1 cellular context compared by ENCODE assay signal in the genomic region with DNA sequence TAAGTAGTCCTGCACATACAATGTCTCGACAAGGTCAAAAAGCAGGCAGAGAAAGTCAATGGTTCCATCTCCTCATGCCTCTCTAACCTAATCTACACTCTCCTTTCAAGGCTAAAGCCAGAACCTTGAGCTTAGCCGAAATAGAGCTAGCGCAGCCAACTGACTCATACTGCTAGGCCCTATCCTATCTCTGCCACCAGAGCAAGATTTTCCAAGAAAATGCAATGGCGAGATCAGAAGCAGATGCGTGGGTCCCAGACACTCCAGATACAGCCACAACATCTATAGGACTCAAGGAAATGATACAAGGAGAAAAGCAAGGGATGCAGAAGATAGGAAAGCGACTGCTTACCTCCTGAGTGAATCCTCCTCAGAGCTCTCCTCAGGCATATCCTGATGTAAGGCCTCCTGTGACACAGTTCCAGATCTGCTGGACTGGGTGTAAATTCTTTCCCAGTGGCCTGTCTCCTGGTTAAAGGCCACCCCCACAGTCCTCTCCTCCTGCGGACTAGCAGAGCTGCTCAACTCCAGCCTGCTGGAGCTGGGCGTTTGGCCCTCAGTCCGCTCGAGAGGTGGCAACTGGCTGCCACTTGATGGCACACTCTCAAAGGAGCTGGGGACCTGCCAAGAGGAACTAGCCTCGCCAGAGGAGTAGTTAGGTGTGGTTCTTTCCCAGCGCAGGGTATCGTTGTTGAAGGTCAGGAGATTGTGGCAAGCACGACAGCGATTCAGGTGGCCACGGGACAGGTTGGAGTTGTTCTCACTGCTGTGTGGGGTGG.
TF ChIP-seq lines count a peak whose summit lies in the region.

No MANE protein-coding gene starts in this region.

TF ChIP-seq in K562, 482 proteins besides CTCF, POLR2A, EP300 and RAD21 (continued from another document and continues in another):
- TF ChIP-seq, protein P1, sequence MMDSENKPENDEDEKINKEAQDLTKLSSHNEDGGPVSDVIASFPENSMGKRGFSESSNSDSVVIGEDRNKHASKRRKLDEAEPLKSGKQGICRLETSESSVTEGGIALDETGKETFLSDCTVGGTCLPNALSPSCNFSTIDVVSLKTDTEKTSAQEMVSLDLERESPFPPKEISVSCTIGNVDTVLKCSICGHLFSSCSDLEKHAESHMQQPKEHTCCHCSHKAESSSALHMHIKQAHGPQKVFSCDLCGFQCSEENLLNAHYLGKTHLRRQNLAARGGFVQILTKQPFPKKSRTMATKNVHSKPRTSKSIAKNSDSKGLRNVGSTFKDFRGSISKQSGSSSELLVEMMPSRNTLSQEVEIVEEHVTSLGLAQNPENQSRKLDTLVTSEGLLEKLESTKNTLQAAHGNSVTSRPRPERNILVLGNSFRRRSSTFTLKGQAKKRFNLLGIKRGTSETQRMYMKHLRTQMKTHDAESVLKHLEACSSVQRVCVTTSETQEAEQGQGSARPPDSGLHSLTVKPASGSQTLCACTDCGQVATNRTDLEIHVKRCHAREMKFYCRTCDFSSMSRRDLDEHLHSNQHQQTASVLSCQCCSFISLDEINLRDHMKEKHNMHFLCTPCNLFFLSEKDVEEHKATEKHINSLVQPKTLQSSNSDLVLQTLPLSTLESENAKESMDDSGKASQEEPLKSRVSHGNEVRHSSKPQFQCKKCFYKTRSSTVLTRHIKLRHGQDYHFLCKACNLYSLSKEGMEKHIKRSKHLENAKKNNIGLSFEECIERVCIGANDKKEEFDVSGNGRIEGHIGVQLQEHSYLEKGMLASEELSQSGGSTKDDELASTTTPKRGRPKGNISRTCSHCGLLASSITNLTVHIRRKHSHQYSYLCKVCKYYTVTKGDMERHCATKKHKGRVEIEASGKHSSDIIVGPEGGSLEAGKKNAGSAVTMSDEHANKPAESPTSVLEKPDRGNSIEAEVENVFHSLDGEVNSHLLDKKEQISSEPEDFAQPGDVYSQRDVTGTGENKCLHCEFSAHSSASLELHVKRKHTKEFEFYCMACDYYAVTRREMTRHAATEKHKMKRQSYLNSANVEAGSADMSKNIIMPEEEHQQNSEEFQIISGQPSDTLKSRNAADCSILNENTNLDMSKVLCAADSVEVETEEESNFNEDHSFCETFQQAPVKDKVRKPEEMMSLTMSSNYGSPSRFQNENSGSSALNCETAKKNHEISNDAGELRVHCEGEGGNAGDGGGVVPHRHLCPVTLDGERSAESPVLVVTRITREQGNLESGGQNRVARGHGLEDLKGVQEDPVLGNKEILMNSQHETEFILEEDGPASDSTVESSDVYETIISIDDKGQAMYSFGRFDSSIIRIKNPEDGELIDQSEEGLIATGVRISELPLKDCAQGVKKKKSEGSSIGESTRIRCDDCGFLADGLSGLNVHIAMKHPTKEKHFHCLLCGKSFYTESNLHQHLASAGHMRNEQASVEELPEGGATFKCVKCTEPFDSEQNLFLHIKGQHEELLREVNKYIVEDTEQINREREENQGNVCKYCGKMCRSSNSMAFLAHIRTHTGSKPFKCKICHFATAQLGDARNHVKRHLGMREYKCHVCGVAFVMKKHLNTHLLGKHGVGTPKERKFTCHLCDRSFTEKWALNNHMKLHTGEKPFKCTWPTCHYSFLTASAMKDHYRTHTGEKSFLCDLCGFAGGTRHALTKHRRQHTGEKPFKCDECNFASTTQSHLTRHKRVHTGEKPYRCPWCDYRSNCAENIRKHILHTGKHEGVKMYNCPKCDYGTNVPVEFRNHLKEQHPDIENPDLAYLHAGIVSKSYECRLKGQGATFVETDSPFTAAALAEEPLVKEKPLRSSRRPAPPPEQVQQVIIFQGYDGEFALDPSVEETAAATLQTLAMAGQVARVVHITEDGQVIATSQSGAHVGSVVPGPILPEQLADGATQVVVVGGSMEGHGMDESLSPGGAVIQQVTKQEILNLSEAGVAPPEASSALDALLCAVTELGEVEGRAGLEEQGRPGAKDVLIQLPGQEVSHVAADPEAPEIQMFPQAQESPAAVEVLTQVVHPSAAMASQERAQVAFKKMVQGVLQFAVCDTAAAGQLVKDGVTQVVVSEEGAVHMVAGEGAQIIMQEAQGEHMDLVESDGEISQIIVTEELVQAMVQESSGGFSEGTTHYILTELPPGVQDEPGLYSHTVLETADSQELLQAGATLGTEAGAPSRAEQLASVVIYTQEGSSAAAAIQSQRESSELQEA (IDR thresholded peaks at IDR 0.05; ENCODE audit: low read depth) = no peak
- TF ChIP-seq EP400 (IDR thresholded peaks at IDR 0.05) = no peak
- no peak for TF ChIP-seq ILK (tag; IDR thresholded peaks at IDR 0.05; ENCODE audit: borderline replicate concordance, low read depth)
- peak; percentile 59 for TF ChIP-seq HDAC3 (IDR thresholded peaks at IDR 0.05; ENCODE audit: borderline replicate concordance, partially characterized antibody)
- no peak for TF ChIP-seq U2AF1 (optimal IDR thresholded peaks at IDR 0.05; ENCODE audit: low read depth, low read length)
- TF ChIP-seq WHSC1 (IDR thresholded peaks at IDR 0.05; ENCODE audit: low read length) = no peak
- no peak for TF ChIP-seq DMBX1 (CRISPR knock-in tag; IDR thresholded peaks at IDR 0.05; ENCODE audit: borderline replicate concordance)
- TF ChIP-seq, protein P2, sequence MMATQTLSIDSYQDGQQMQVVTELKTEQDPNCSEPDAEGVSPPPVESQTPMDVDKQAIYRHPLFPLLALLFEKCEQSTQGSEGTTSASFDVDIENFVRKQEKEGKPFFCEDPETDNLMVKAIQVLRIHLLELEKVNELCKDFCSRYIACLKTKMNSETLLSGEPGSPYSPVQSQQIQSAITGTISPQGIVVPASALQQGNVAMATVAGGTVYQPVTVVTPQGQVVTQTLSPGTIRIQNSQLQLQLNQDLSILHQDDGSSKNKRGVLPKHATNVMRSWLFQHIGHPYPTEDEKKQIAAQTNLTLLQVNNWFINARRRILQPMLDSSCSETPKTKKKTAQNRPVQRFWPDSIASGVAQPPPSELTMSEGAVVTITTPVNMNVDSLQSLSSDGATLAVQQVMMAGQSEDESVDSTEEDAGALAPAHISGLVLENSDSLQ (IDR thresholded peaks at IDR 0.05) = no peak
- no peak for TF ChIP-seq YBX1 (IDR thresholded peaks at IDR 0.05)
- TF ChIP-seq ZNF224 (CRISPR knock-in tag; IDR thresholded peaks at IDR 0.05) = no peak
- TF ChIP-seq HSF4 (CRISPR knock-in tag; IDR thresholded peaks at IDR 0.05; ENCODE audit: borderline replicate concordance) = no peak
- no peak for TF ChIP-seq DNMT1 (IDR thresholded peaks at IDR 0.05)
- TF ChIP-seq CXXC5 (CRISPR knock-in tag; IDR thresholded peaks at IDR 0.05) = peak; percentile 84
- TF ChIP-seq NFYB (IDR thresholded peaks at IDR 0.05; ENCODE audit: extremely low read depth, insufficient read length) = no peak
- TF ChIP-seq, protein P3, sequence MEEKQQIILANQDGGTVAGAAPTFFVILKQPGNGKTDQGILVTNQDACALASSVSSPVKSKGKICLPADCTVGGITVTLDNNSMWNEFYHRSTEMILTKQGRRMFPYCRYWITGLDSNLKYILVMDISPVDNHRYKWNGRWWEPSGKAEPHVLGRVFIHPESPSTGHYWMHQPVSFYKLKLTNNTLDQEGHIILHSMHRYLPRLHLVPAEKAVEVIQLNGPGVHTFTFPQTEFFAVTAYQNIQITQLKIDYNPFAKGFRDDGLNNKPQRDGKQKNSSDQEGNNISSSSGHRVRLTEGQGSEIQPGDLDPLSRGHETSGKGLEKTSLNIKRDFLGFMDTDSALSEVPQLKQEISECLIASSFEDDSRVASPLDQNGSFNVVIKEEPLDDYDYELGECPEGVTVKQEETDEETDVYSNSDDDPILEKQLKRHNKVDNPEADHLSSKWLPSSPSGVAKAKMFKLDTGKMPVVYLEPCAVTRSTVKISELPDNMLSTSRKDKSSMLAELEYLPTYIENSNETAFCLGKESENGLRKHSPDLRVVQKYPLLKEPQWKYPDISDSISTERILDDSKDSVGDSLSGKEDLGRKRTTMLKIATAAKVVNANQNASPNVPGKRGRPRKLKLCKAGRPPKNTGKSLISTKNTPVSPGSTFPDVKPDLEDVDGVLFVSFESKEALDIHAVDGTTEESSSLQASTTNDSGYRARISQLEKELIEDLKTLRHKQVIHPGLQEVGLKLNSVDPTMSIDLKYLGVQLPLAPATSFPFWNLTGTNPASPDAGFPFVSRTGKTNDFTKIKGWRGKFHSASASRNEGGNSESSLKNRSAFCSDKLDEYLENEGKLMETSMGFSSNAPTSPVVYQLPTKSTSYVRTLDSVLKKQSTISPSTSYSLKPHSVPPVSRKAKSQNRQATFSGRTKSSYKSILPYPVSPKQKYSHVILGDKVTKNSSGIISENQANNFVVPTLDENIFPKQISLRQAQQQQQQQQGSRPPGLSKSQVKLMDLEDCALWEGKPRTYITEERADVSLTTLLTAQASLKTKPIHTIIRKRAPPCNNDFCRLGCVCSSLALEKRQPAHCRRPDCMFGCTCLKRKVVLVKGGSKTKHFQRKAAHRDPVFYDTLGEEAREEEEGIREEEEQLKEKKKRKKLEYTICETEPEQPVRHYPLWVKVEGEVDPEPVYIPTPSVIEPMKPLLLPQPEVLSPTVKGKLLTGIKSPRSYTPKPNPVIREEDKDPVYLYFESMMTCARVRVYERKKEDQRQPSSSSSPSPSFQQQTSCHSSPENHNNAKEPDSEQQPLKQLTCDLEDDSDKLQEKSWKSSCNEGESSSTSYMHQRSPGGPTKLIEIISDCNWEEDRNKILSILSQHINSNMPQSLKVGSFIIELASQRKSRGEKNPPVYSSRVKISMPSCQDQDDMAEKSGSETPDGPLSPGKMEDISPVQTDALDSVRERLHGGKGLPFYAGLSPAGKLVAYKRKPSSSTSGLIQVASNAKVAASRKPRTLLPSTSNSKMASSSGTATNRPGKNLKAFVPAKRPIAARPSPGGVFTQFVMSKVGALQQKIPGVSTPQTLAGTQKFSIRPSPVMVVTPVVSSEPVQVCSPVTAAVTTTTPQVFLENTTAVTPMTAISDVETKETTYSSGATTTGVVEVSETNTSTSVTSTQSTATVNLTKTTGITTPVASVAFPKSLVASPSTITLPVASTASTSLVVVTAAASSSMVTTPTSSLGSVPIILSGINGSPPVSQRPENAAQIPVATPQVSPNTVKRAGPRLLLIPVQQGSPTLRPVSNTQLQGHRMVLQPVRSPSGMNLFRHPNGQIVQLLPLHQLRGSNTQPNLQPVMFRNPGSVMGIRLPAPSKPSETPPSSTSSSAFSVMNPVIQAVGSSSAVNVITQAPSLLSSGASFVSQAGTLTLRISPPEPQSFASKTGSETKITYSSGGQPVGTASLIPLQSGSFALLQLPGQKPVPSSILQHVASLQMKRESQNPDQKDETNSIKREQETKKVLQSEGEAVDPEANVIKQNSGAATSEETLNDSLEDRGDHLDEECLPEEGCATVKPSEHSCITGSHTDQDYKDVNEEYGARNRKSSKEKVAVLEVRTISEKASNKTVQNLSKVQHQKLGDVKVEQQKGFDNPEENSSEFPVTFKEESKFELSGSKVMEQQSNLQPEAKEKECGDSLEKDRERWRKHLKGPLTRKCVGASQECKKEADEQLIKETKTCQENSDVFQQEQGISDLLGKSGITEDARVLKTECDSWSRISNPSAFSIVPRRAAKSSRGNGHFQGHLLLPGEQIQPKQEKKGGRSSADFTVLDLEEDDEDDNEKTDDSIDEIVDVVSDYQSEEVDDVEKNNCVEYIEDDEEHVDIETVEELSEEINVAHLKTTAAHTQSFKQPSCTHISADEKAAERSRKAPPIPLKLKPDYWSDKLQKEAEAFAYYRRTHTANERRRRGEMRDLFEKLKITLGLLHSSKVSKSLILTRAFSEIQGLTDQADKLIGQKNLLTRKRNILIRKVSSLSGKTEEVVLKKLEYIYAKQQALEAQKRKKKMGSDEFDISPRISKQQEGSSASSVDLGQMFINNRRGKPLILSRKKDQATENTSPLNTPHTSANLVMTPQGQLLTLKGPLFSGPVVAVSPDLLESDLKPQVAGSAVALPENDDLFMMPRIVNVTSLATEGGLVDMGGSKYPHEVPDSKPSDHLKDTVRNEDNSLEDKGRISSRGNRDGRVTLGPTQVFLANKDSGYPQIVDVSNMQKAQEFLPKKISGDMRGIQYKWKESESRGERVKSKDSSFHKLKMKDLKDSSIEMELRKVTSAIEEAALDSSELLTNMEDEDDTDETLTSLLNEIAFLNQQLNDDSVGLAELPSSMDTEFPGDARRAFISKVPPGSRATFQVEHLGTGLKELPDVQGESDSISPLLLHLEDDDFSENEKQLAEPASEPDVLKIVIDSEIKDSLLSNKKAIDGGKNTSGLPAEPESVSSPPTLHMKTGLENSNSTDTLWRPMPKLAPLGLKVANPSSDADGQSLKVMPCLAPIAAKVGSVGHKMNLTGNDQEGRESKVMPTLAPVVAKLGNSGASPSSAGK (IDR thresholded peaks at IDR 0.05) = no peak
- no peak for TF ChIP-seq TGIF2 (CRISPR knock-in tag; IDR thresholded peaks at IDR 0.05)
- no peak for TF ChIP-seq ZNF124 (CRISPR knock-in tag; IDR thresholded peaks at IDR 0.05)
- TF ChIP-seq PTRF (tag; IDR thresholded peaks at IDR 0.05) = no peak
- TF ChIP-seq PRMT5 (CRISPR knock-in tag; IDR thresholded peaks at IDR 0.05) = no peak
- TF ChIP-seq, protein P4, sequence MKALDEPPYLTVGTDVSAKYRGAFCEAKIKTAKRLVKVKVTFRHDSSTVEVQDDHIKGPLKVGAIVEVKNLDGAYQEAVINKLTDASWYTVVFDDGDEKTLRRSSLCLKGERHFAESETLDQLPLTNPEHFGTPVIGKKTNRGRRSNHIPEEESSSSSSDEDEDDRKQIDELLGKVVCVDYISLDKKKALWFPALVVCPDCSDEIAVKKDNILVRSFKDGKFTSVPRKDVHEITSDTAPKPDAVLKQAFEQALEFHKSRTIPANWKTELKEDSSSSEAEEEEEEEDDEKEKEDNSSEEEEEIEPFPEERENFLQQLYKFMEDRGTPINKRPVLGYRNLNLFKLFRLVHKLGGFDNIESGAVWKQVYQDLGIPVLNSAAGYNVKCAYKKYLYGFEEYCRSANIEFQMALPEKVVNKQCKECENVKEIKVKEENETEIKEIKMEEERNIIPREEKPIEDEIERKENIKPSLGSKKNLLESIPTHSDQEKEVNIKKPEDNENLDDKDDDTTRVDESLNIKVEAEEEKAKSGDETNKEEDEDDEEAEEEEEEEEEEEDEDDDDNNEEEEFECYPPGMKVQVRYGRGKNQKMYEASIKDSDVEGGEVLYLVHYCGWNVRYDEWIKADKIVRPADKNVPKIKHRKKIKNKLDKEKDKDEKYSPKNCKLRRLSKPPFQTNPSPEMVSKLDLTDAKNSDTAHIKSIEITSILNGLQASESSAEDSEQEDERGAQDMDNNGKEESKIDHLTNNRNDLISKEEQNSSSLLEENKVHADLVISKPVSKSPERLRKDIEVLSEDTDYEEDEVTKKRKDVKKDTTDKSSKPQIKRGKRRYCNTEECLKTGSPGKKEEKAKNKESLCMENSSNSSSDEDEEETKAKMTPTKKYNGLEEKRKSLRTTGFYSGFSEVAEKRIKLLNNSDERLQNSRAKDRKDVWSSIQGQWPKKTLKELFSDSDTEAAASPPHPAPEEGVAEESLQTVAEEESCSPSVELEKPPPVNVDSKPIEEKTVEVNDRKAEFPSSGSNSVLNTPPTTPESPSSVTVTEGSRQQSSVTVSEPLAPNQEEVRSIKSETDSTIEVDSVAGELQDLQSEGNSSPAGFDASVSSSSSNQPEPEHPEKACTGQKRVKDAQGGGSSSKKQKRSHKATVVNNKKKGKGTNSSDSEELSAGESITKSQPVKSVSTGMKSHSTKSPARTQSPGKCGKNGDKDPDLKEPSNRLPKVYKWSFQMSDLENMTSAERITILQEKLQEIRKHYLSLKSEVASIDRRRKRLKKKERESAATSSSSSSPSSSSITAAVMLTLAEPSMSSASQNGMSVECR (CRISPR knock-in tag; IDR thresholded peaks at IDR 0.05) = no peak
- TF ChIP-seq TBP (optimal IDR thresholded peaks at IDR 0.05; ENCODE audit: low read depth, low read length) = no peak
- no peak for TF ChIP-seq KLF10 (CRISPR knock-in tag; IDR thresholded peaks at IDR 0.05)
- TF ChIP-seq NEUROD1 (IDR thresholded peaks at IDR 0.05; ENCODE audit: borderline replicate concordance, low read depth, low read length, partially characterized antibody) = no peak
- no peak for TF ChIP-seq CBFB (CRISPR knock-in tag; IDR thresholded peaks at IDR 0.05)
- TF ChIP-seq TAF7 (tag; IDR thresholded peaks at IDR 0.05) = no peak
